ENCODE assay signal across 12 cellular contexts in the genomic region with DNA sequence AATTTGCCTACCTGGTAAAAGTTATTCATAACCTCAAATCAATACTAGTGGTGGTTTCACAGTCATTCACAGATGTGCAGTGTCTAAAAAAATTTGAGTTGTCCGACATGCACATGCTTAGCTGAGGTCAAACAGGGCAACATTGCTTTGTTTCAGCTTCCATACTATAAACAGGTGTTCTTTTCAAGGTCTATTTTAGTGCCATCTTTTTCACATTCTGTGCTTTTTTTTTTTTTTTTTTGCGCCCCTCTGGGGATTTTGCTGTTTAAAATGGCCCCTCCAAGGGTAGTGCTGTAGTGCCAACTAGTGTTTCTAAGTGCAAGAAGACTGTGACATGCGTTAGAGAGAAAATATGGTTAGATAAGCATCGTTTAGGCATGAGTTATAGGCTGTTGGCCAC. TPM values are rescaled to one million over a fixed set of nuclear protein-coding genes. Genes with fewer than 3 reads are reported as not detected.
DNase-seq lines count a peak whose midpoint lies in the region; ATAC-seq, FAIRE-seq and TF ChIP-seq lines count a peak whose summit lies in the region.
"Had no signal": no experiment of that assay in that cellular context is flagged by ENCODE, and none has a peak within 500 bp of the region (broad histone marks: within the 10 kb centered on the region; RNA-seq: fewer than 3 reads in every experiment).

No MANE protein-coding gene starts in this region.

- H3K9me3 ChIP-seq in OCI-LY7 (ENCODE audit: low read length), result no peaks in the 10 kb centered on the region

- H3K36me3 ChIP-seq in OCI-LY7 (ENCODE audit: insufficient read depth, low read length), result peaks cover 90% of the 10 kb centered on the region

- POLR2A ChIA-PET in OCI-LY7 (lab: Charles Lee), result interaction anchor here (0.6 to 4.4 kb wide), 8 partner anchors 10 to 809 kb away, joined by 3 to 41 read pairs (median 6); a partner anchor contains a TSS

- H3K79me2 ChIP-seq in OCI-LY7 (ENCODE audit: insufficient read depth, low read depth, low read length), result peaks cover 93% of the 10 kb centered on the region

- FAIRE-seq in GM18507 (lab: Jason Lieb, UNC), result peak; percentile 73
- FAIRE-seq: H1 had no signal

- peak; percentile 95 for ATAC-seq in HG03025 (IDR thresholded peaks at IDR 0.05; ENCODE audit: low FRiP score, unreplicated experiment)

- CTCF ChIA-PET in OCI-LY7 (lab: Charles Lee; ENCODE audit: unreplicated experiment), result interaction anchor here (1.0 kb wide), 1 partner anchor 163 kb away, joined by 3 read pairs; no protein-coding TSS in a partner anchor

- TF ChIP-seq CTCF in GM20000 (IDR thresholded peaks at IDR 0.05; ENCODE audit: extremely low read depth, missing control alignments) (no peak), OCI-LY7 (conservative IDR thresholded peaks at IDR 0.05; ENCODE audit: low read length) (peak; percentile 94)

- peak overlapping the region; percentile 74 for H3K4me2 ChIP-seq in OCI-LY7 (ENCODE audit: low read length)

- intact Hi-C loops in OCI-LY7 (cut with micrococcal nuclease; ENCODE audit: unreplicated experiment), result loop anchor here (1.0 to 10.0 kb wide), 3 partner anchors 14 to 1700 kb away; no protein-coding TSS in a partner anchor

- no peak overlapping the region for H2AFZ ChIP-seq in OCI-LY7 (ENCODE audit: low read length)

- no peaks in the 10 kb centered on the region for H3K9me2 ChIP-seq in OCI-LY7 (ENCODE audit: insufficient read depth, low read length)

- H4K20me1 ChIP-seq in OCI-LY7 (ENCODE audit: insufficient read depth, low read length), result no peaks in the 10 kb centered on the region

- H3K4me1 ChIP-seq in OCI-LY7 (ENCODE audit: insufficient read depth, low read length, poor library complexity, severe bottlenecking), result peaks cover 67% of the 10 kb centered on the region

- BruUV-seq in OCI-LY7 (replicated peaks; lab: Mats Ljungman, UMichigan), result no TSS peak

- peak overlapping the region; percentile 97 for H3K27ac ChIP-seq in OCI-LY7 (ENCODE audit: low read depth, low read length, poor library complexity, severe bottlenecking)

- H3K4me3 ChIP-seq in OCI-LY7 (ENCODE audit: low read depth, low read length, poor library complexity, severe bottlenecking), result peak overlapping the region; percentile 54

- DNase-seq in GM18507 (ENCODE audit: extremely low spot score, insufficient read length, low read depth) (no peak), GM20000 (ENCODE audit: low spot score) (peak; percentile 41), OCI-LY7 (ENCODE audit: low spot score) (peak; percentile 94), H4 (ENCODE audit: low spot score) (no peak), pons (ENCODE audit: low spot score) (no peak), hypothalamus (lab: John Stamatoyannopoulos, UW) (no peak)
- DNase-seq in effector CD4-positive, alpha-beta T cell, result no peak
- DNase-seq: activated effector memory CD4-positive, alpha-beta T cell treated with anti-CD3 and anti-CD28 coated beads, Interleukin-2, amount 50 U/mL, for 16 hours; hippocampal formation; NCI-H1092 had no signal

RNA-seq across cellular contexts. Expression of a gene that starts 14.5 kb away (rescaled TPM):
- total RNA-seq in OCI-LY7 (2014; rRNA removed; shearing (Covaris generic)), result 73.8 and 89.7 TPM in 2 replicates
- 113 and 128 TPM in 2 replicates for total RNA-seq in OCI-LY7 (2022)
- total RNA-seq in H4 (2014; rRNA removed; shearing (Covaris generic)), result 75.1 and 90.0 TPM in 2 replicates

RNA-seq across cellular contexts. Expression of a gene that starts 20.3 kb away (rescaled TPM):
- total RNA-seq in OCI-LY7 (2014; rRNA removed; shearing (Covaris generic)), result not detected in 2 replicates
- total RNA-seq in OCI-LY7 (2022), result not detected in 2 replicates
- 16.4 and 31.5 TPM in 2 replicates for total RNA-seq in H4 (2014; rRNA removed; shearing (Covaris generic))

Comparison
In these comparisons a context has a peak if more than half of its experiments do, and no peak if none do; other contexts are left out.
1. DNase-seq: peak in GM20000 (single experiment) and OCI-LY7 (single experiment); none in GM18507 (single experiment), H4 (single experiment), pons (single experiment), hypothalamus (0 of 51) and effector CD4-positive, alpha-beta T cell (single experiment).
2. RNA of a gene that starts 20.3 kb away (total RNA-seq): 16.4 to 31.5 TPM in H4; not detected in OCI-LY7; every median in the first group is over 10 times any median in the second.